In genomic region chr17:21286066-21286770, GRCh38 we compare ENCODE assay signal across 1 cellular context.
TF ChIP-seq lines count a peak whose summit lies in the region.

No MANE protein-coding gene starts in this region.

TF ChIP-seq in HepG2, 621 proteins besides CTCF, POLR2A, EP300 and RAD21 (continued from another document and continues in another):
- no peak for TF ChIP-seq NCOA5 (CRISPR knock-in tag; IDR thresholded peaks at IDR 0.05)
- 0 out of 2 replicates have a peak, but pooled peaks have one; percentile 43 for TF ChIP-seq KLF11 (CRISPR knock-in tag; IDR thresholded peaks at IDR 0.05)
- TF ChIP-seq ZNF577 (CRISPR knock-in tag; IDR thresholded peaks at IDR 0.05; ENCODE audit: borderline replicate concordance, low read depth), result no peak
- peak; percentile 76; the same call in 1 of the 2 replicates for TF ChIP-seq ZNF501 (CRISPR knock-in tag; IDR thresholded peaks at IDR 0.05)
- TF ChIP-seq ZBTB37 (CRISPR knock-in tag; IDR thresholded peaks at IDR 0.05), result no peak
- TF ChIP-seq, protein P1, sequence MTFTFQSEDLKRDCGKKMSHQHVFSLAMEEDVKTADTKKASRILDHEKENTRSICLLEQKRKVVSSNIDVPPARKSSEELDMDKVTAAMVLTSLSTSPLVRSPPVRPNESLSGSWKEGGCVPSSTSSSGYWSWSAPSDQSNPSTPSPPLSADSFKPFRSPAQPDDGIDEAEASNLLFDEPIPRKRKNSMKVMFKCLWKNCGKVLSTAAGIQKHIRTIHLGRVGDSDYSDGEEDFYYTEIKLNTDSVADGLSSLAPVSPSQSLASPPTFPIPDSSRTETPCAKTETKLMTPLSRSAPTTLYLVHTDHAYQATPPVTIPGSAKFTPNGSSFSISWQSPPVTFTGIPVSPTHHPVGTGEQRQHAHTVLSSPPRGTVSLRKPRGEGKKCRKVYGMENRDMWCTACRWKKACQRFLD (CRISPR knock-in tag; IDR thresholded peaks at IDR 0.05; ENCODE audit: borderline replicate concordance), result no peak
- TF ChIP-seq ZNF720 (CRISPR knock-in tag; IDR thresholded peaks at IDR 0.05), result no peak
- no peak for TF ChIP-seq ATAD3A (CRISPR knock-in tag; IDR thresholded peaks at IDR 0.05)
- TF ChIP-seq, protein P2, sequence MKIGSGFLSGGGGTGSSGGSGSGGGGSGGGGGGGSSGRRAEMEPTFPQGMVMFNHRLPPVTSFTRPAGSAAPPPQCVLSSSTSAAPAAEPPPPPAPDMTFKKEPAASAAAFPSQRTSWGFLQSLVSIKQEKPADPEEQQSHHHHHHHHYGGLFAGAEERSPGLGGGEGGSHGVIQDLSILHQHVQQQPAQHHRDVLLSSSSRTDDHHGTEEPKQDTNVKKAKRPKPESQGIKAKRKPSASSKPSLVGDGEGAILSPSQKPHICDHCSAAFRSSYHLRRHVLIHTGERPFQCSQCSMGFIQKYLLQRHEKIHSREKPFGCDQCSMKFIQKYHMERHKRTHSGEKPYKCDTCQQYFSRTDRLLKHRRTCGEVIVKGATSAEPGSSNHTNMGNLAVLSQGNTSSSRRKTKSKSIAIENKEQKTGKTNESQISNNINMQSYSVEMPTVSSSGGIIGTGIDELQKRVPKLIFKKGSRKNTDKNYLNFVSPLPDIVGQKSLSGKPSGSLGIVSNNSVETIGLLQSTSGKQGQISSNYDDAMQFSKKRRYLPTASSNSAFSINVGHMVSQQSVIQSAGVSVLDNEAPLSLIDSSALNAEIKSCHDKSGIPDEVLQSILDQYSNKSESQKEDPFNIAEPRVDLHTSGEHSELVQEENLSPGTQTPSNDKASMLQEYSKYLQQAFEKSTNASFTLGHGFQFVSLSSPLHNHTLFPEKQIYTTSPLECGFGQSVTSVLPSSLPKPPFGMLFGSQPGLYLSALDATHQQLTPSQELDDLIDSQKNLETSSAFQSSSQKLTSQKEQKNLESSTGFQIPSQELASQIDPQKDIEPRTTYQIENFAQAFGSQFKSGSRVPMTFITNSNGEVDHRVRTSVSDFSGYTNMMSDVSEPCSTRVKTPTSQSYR (CRISPR knock-in tag; IDR thresholded peaks at IDR 0.05; ENCODE audit: borderline replicate concordance), result peak; percentile 82; the same call in 1 of the 2 replicates
- no peak; the same call in 1 of the 2 replicates for TF ChIP-seq KDM3A (CRISPR knock-in tag; IDR thresholded peaks at IDR 0.05; ENCODE audit: low read depth)
- TF ChIP-seq, protein P3, sequence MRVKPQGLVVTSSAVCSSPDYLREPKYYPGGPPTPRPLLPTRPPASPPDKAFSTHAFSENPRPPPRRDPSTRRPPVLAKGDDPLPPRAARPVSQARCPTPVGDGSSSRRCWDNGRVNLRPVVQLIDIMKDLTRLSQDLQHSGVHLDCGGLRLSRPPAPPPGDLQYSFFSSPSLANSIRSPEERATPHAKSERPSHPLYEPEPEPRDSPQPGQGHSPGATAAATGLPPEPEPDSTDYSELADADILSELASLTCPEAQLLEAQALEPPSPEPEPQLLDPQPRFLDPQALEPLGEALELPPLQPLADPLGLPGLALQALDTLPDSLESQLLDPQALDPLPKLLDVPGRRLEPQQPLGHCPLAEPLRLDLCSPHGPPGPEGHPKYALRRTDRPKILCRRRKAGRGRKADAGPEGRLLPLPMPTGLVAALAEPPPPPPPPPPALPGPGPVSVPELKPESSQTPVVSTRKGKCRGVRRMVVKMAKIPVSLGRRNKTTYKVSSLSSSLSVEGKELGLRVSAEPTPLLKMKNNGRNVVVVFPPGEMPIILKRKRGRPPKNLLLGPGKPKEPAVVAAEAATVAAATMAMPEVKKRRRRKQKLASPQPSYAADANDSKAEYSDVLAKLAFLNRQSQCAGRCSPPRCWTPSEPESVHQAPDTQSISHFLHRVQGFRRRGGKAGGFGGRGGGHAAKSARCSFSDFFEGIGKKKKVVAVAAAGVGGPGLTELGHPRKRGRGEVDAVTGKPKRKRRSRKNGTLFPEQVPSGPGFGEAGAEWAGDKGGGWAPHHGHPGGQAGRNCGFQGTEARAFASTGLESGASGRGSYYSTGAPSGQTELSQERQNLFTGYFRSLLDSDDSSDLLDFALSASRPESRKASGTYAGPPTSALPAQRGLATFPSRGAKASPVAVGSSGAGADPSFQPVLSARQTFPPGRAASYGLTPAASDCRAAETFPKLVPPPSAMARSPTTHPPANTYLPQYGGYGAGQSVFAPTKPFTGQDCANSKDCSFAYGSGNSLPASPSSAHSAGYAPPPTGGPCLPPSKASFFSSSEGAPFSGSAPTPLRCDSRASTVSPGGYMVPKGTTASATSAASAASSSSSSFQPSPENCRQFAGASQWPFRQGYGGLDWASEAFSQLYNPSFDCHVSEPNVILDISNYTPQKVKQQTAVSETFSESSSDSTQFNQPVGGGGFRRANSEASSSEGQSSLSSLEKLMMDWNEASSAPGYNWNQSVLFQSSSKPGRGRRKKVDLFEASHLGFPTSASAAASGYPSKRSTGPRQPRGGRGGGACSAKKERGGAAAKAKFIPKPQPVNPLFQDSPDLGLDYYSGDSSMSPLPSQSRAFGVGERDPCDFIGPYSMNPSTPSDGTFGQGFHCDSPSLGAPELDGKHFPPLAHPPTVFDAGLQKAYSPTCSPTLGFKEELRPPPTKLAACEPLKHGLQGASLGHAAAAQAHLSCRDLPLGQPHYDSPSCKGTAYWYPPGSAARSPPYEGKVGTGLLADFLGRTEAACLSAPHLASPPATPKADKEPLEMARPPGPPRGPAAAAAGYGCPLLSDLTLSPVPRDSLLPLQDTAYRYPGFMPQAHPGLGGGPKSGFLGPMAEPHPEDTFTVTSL (CRISPR knock-in tag; IDR thresholded peaks at IDR 0.05; ENCODE audit: borderline replicate concordance), result peak; percentile 22; the same call in 1 of the 2 replicates
- no peak for TF ChIP-seq ZNF777 (CRISPR knock-in tag; IDR thresholded peaks at IDR 0.05)
- TF ChIP-seq ZNF713 (CRISPR knock-in tag; IDR thresholded peaks at IDR 0.05), result no peak
- TF ChIP-seq, protein P4, sequence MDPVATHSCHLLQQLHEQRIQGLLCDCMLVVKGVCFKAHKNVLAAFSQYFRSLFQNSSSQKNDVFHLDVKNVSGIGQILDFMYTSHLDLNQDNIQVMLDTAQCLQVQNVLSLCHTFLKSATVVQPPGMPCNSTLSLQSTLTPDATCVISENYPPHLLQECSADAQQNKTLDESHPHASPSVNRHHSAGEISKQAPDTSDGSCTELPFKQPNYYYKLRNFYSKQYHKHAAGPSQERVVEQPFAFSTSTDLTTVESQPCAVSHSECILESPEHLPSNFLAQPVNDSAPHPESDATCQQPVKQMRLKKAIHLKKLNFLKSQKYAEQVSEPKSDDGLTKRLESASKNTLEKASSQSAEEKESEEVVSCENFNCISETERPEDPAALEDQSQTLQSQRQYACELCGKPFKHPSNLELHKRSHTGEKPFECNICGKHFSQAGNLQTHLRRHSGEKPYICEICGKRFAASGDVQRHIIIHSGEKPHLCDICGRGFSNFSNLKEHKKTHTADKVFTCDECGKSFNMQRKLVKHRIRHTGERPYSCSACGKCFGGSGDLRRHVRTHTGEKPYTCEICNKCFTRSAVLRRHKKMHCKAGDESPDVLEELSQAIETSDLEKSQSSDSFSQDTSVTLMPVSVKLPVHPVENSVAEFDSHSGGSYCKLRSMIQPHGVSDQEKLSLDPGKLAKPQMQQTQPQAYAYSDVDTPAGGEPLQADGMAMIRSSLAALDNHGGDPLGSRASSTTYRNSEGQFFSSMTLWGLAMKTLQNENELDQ (CRISPR knock-in tag; IDR thresholded peaks at IDR 0.05; ENCODE audit: borderline replicate concordance), result no peak
- no peak for TF ChIP-seq REXO4 (CRISPR knock-in tag; IDR thresholded peaks at IDR 0.05; ENCODE audit: borderline replicate concordance)
- peak; percentile 64 for TF ChIP-seq YY1 (IDR thresholded peaks at IDR 0.05; ENCODE audit: insufficient read depth, insufficient replicate concordance, low read depth, low read length)
- no peak for TF ChIP-seq ZNF562 (CRISPR knock-in tag; IDR thresholded peaks at IDR 0.05; ENCODE audit: borderline replicate concordance)
- no peak for TF ChIP-seq IKZF1 (IDR thresholded peaks at IDR 0.05)
- TF ChIP-seq HIVEP1 (CRISPR knock-in tag; IDR thresholded peaks at IDR 0.05), result peak; percentile 93
- no peak for TF ChIP-seq ZNF12 (CRISPR knock-in tag; IDR thresholded peaks at IDR 0.05)
- peak; percentile 76 for TF ChIP-seq ZNF770 (CRISPR knock-in tag; IDR thresholded peaks at IDR 0.05)
- TF ChIP-seq ZNF143 (CRISPR knock-in tag; IDR thresholded peaks at IDR 0.05), result no peak
- TF ChIP-seq POLR2AphosphoS2 (IDR thresholded peaks at IDR 0.05; ENCODE audit: low read depth, low read length), result no peak
- no peak for TF ChIP-seq ZNF598 (CRISPR knock-in tag; IDR thresholded peaks at IDR 0.05; ENCODE audit: borderline replicate concordance)
- peak; percentile 83 for TF ChIP-seq POLR2AphosphoS5 (IDR thresholded peaks at IDR 0.05; ENCODE audit: low read depth, low read length)
- peak; percentile 54 for TF ChIP-seq HNRNPLL (IDR thresholded peaks at IDR 0.05; ENCODE audit: low read depth, low read length, poor library complexity, severe bottlenecking)
- TF ChIP-seq FOXA1 (IDR thresholded peaks at IDR 0.05), result no peak
- peak; percentile 47 for TF ChIP-seq FOXA1 (CRISPR knock-in tag; IDR thresholded peaks at IDR 0.05)
- TF ChIP-seq SRSF9 (IDR thresholded peaks at IDR 0.05; ENCODE audit: borderline replicate concordance, insufficient read depth, low read depth, low read length, poor library complexity, severe bottlenecking), result no peak
- TF ChIP-seq KDM5A (IDR thresholded peaks at IDR 0.05; ENCODE audit: borderline replicate concordance, low read length), result no peak; the same call in 1 of the 2 replicates
- TF ChIP-seq ZBTB39 (CRISPR knock-in tag; IDR thresholded peaks at IDR 0.05), result 0 out of 2 replicates have a peak, but pooled peaks have one; percentile 54
- TF ChIP-seq ATF3 (CRISPR knock-in tag; IDR thresholded peaks at IDR 0.05), result peak; percentile 80
- TF ChIP-seq HNF4G (IDR thresholded peaks at IDR 0.05; ENCODE audit: borderline replicate concordance, low read depth, low read length), result peak; percentile 26; the same call in 1 of the 2 replicates
- peak; percentile 63; the same call in 1 of the 2 replicates for TF ChIP-seq HNF4G (CRISPR knock-in tag; IDR thresholded peaks at IDR 0.05; ENCODE audit: borderline replicate concordance, low read depth)
- no peak for TF ChIP-seq PLSCR1 (CRISPR knock-in tag; IDR thresholded peaks at IDR 0.05; ENCODE audit: borderline replicate concordance)
- TF ChIP-seq EHMT2 (IDR thresholded peaks at IDR 0.05; ENCODE audit: borderline replicate concordance, low read depth, low read length), result no peak
- TF ChIP-seq NONO (IDR thresholded peaks at IDR 0.05), result no peak
- peak; percentile 63 for TF ChIP-seq NONO (CRISPR knock-in tag; conservative IDR thresholded peaks at IDR 0.05)
- TF ChIP-seq SRY (CRISPR knock-in tag; IDR thresholded peaks at IDR 0.05), result no peak
- peak; percentile 43 for TF ChIP-seq AGO2 (optimal IDR thresholded peaks at IDR 0.05; ENCODE audit: low read depth, low read length)
- TF ChIP-seq RELA (CRISPR knock-in tag; IDR thresholded peaks at IDR 0.05), result no peak
- peak; percentile 78 for TF ChIP-seq TEAD3 (CRISPR knock-in tag; optimal IDR thresholded peaks at IDR 0.05; ENCODE audit: borderline replicate concordance)
- TF ChIP-seq IRF2 (CRISPR knock-in tag; IDR thresholded peaks at IDR 0.05), result peak; percentile 78; the same call in 1 of the 2 replicates
- TF ChIP-seq RBAK (CRISPR knock-in tag; IDR thresholded peaks at IDR 0.05), result no peak
